In the genomic region with DNA sequence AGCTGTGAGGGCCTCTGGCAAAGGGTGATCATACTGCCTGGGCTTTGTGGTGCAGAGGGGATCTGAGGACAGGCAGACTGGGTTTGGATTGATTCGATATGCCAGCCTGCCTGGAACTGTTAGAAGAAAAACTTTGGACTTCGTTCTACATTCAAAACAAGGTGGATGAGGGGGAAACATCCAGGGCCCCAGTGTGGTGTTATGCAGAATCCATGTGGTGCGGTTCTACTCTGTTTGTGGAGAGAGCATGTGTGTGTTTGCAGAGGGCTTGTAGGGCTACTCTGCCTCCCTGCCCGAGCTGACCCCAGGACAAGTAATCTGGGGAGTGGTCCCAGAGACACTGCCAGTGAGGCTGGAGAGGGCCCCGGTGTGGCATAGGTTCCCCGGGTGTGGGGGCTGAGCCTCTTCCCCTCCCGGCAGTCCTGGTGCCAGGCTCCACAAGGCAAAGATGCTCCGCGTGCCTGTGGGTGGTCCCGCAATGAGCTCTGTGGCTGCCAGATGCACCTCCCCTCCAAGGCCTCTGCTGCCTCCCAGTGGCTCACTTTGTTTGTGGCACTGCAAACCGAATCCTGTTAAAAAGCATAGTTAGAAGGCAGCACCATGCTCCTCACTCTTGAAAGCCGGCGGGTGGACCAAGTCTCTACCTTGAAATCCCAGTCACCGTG, we compare ENCODE assay signal across 8 cellular contexts. TPM values are rescaled to one million over a fixed set of nuclear protein-coding genes. Genes with fewer than 3 reads are reported as not detected.
DNase-seq lines count a peak whose midpoint lies in the region; ATAC-seq and TF ChIP-seq lines count a peak whose summit lies in the region.

No MANE protein-coding gene starts in this region.

- H3K27me3 ChIP-seq in right lobe of liver: no peaks in the 10 kb centered on the region

- no peak overlapping the region for H3K27ac ChIP-seq in VCaP
- H3K27ac ChIP-seq in right lobe of liver: no peak overlapping the region

- intact Hi-C loops in right lobe of liver (cut with DNase I): no loop called here

- ATAC-seq in right lobe of liver (peak; percentile 79 to 91 (median 88)), HG03571 (IDR thresholded peaks at IDR 0.05; ENCODE audit: unreplicated experiment) (no peak)

- WGBS in right lobe of liver (ENCODE audit: insufficient coverage, low coverage, low lambda C conversion rate, missing lambda C conversion rate): 17% methylated on average over 7 of the region's 14 CpGs

- H3K4me1 ChIP-seq in right lobe of liver: peaks cover 0 to 6% (median 0%) of the 10 kb centered on the region in 4 donors

- H3K9me3 ChIP-seq in right lobe of liver: no peaks in the 10 kb centered on the region

- DNase-seq in AG10803 (ENCODE audit: low read depth) (peak; percentile 75), GM19238 (ENCODE audit: insufficient read length, low spot score) (peak; percentile 39), NCI-H146 treated with DMSO at 0.1 percent for 48 hours (lab: John Stamatoyannopoulos, UW; ENCODE audit: unreplicated experiment) (peak; percentile 74), dermis blood vessel endothelial cell (peak; percentile 86), right lobe of liver (peak in 2 of 3 donors; percentile 51 to 63)
- DNase-seq in stimulated activated CD8-positive, alpha-beta memory T cell treated with anti-CD3 and anti-CD28 coated beads, Interleukin-15, amount 100 ng/mL, for 4 hours (ENCODE audit: low read depth in 2 of 2): peak; percentile 11 to 13

- TF ChIP-seq CTCF in AG10803 (conservative IDR thresholded peaks at IDR 0.05; ENCODE audit: low read length) (peak; percentile 82), VCaP (conservative IDR thresholded peaks at IDR 0.05) (peak; percentile 66), right lobe of liver (IDR thresholded peaks at IDR 0.05) (peak; percentile 46 to 73 (median 68))

- TF ChIP-seq POLR2A in right lobe of liver (IDR thresholded peaks at IDR 0.05): no peak

- H3K4me3 ChIP-seq in AG10803 (ENCODE audit: low read length): no peak overlapping the region
- H3K4me3 ChIP-seq in right lobe of liver: no peak overlapping the region

- no peaks in the 10 kb centered on the region for H3K36me3 ChIP-seq in right lobe of liver

RNA-seq across cellular contexts. Expression of gene TFDP1, which starts 22.3 kb away (rescaled TPM):
- total RNA-seq in dermis blood vessel endothelial cell (49.5 and 122 TPM in 2 replicates), right lobe of liver (10 to 100 TPM; 21.7 to 26.9 (median 25.1) TPM)

Comparison
In these comparisons a context has a peak if more than half of its experiments do, and no peak if none do; other contexts are left out.
1. DNase-seq: peak in every context shown above with its lines; median percentile 86 in dermis blood vessel endothelial cell; 75 in AG10803; 74 in NCI-H146 treated with DMSO at 0.1 percent for 48 hours; 57 in right lobe of liver; 39 in GM19238; 12 in stimulated activated CD8-positive, alpha-beta memory T cell treated with anti-CD3 and anti-CD28 coated beads, Interleukin-15, amount 100 ng/mL, for 4 hours.